Comparison of ENCODE assay signal across 1 cellular context in the genomic region with DNA sequence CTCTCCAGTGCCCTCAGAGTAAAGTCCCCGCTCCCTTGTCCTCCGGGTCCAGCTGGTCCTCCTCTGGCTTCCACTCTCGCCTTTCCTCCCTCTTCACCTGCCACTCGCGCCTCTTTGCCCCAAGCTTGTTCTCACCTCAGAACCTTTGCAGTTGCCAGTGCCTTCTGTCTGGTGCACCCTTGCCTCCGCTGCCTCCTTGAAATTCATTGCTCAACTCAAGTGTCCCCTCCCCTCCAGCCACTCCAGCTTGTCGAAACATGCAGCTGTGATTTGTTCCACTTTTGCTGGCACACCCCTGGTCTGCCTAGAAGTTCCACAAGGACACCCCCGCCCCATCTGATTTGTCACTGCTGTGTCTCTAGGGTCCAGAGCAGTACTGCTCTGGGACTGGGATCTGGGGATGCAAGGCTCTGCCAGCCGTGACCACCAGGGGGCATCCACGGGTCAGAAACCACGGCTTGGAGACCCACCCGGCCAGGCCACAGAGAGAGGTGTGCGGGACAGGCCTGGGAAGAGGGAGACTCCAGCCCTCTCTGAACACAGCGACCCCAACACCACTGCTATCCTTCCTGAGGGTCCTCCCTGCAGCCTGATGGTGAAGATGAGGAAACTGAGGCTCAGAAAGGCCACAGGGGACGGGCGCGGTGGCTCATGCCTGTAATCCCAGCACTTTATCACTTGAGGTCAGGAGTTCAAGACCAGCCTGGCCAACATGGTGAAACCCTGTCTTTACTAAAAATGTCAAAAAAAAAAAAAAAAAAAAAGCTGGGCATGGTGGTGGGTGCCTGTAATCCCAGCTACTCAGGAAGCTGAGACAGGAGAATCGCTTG.
A peak's percentile ranks its signal among the peaks of the same experiment; 100 is the strongest.
TF ChIP-seq lines count a peak whose summit lies in the region.

No MANE protein-coding gene starts in this region.

TF ChIP-seq in K562, 482 proteins besides CTCF, POLR2A, EP300 and RAD21 (continued from another document):
- TF ChIP-seq ZNF830 (CRISPR knock-in tag; IDR thresholded peaks at IDR 0.05) (0 out of 2 replicates have a peak, but pooled peaks have one; percentile 54), SMC3 (conservative IDR thresholded peaks at IDR 0.05; ENCODE audit: insufficient read depth, low read depth, low read length) (peak; percentile 97), BHLHE40 (IDR thresholded peaks at IDR 0.05; ENCODE audit: low read length) (peak; percentile 25; the same call in 1 of the 2 replicates), CC2D1A (IDR thresholded peaks at IDR 0.05) (peak; percentile 85), HDAC1 (IDR thresholded peaks at IDR 0.05) (no peak), KDM1A (IDR thresholded peaks at IDR 0.05) (peak in 1 of 2 experiments; percentile 26; a peak in 1 of 4 replicates), CREM (IDR thresholded peaks at IDR 0.05; ENCODE audit: low read depth) (peak; percentile 22; the same call in 1 of the 2 replicates), TBL1XR1 (IDR thresholded peaks at IDR 0.05; ENCODE audit: low read length in 2 of 2) (0 out of 4 replicates have a peak, but pooled peaks of 1 of the 2 experiments have one; percentile 20), ZKSCAN1 (IDR thresholded peaks at IDR 0.05; ENCODE audit: low read depth, low read length) (no peak), TFE3 (CRISPR knock-in tag; IDR thresholded peaks at IDR 0.05) (no peak), CHCHD3 (CRISPR knock-in tag; IDR thresholded peaks at IDR 0.05) (no peak), ZNF384 (IDR thresholded peaks at IDR 0.05; ENCODE audit: low read depth, low read length) (0 out of 2 replicates have a peak, but pooled peaks have one; percentile 34), USF1 (CRISPR knock-in tag; IDR thresholded peaks at IDR 0.05) (peak; percentile 5; the same call in 1 of the 2 replicates), HDGF (IDR thresholded peaks at IDR 0.05) (peak; percentile 46; the same call in 1 of the 2 replicates), ZMIZ1 (IDR thresholded peaks at IDR 0.05; ENCODE audit: low read depth in 2 of 2, low read length in 2 of 2) (0 out of 4 replicates have a peak, but pooled peaks of 1 of the 2 experiments have one; percentile 43), RCOR1 (IDR thresholded peaks at IDR 0.05; ENCODE audit: borderline replicate concordance in 1 of 2, low read depth in 2 of 2, low read length in 2 of 2) (peak in 1 of 2 experiments; percentile 12; a peak in 1 of 4 replicates), MAZ (CRISPR knock-in tag; conservative IDR thresholded peaks at IDR 0.05 in 1 of 2, IDR thresholded peaks at IDR 0.05 in 1 of 2) (peak in 1 of 2 experiments; percentile 47; a peak in 1 of 4 replicates), ESRRA (IDR thresholded peaks at IDR 0.05; ENCODE audit: borderline replicate concordance, low read depth) (peak; percentile 53; the same call in 1 of the 2 replicates), GABPA (tag; conservative IDR thresholded peaks at IDR 0.05; ENCODE audit: low read depth) (no peak), ARID2 (IDR thresholded peaks at IDR 0.05) (peak; percentile 97), NFRKB (IDR thresholded peaks at IDR 0.05; ENCODE audit: low read depth) (no peak)
- TF ChIP-seq, protein P1, sequence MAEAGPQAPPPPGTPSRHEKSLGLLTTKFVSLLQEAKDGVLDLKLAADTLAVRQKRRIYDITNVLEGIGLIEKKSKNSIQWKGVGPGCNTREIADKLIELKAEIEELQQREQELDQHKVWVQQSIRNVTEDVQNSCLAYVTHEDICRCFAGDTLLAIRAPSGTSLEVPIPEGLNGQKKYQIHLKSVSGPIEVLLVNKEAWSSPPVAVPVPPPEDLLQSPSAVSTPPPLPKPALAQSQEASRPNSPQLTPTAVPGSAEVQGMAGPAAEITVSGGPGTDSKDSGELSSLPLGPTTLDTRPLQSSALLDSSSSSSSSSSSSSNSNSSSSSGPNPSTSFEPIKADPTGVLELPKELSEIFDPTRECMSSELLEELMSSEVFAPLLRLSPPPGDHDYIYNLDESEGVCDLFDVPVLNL (CRISPR knock-in tag; IDR thresholded peaks at IDR 0.05; ENCODE audit: low read depth): no peak
- TF ChIP-seq, protein P2, sequence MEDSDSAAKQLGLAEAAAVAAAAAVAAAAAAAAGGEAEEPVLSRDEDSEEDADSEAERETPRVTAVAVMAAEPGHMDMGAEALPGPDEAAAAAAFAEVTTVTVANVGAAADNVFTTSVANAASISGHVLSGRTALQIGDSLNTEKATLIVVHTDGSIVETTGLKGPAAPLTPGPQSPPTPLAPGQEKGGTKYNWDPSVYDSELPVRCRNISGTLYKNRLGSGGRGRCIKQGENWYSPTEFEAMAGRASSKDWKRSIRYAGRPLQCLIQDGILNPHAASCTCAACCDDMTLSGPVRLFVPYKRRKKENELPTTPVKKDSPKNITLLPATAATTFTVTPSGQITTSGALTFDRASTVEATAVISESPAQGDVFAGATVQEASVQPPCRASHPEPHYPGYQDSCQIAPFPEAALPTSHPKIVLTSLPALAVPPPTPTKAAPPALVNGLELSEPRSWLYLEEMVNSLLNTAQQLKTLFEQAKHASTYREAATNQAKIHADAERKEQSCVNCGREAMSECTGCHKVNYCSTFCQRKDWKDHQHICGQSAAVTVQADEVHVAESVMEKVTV (CRISPR knock-in tag; IDR thresholded peaks at IDR 0.05): peak; percentile 94
- TF ChIP-seq, protein P3, sequence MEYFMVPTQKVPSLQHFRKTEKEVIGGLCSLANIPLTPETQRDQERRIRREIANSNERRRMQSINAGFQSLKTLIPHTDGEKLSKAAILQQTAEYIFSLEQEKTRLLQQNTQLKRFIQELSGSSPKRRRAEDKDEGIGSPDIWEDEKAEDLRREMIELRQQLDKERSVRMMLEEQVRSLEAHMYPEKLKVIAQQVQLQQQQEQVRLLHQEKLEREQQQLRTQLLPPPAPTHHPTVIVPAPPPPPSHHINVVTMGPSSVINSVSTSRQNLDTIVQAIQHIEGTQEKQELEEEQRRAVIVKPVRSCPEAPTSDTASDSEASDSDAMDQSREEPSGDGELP (CRISPR knock-in tag; IDR thresholded peaks at IDR 0.05; ENCODE audit: borderline replicate concordance): peak; percentile 56; the same call in 1 of the 2 replicates
TF ChIP-seq in K562: peak in this region for 22.
